Comparison of ENCODE assay signal across 22 cellular contexts in the genomic region with DNA sequence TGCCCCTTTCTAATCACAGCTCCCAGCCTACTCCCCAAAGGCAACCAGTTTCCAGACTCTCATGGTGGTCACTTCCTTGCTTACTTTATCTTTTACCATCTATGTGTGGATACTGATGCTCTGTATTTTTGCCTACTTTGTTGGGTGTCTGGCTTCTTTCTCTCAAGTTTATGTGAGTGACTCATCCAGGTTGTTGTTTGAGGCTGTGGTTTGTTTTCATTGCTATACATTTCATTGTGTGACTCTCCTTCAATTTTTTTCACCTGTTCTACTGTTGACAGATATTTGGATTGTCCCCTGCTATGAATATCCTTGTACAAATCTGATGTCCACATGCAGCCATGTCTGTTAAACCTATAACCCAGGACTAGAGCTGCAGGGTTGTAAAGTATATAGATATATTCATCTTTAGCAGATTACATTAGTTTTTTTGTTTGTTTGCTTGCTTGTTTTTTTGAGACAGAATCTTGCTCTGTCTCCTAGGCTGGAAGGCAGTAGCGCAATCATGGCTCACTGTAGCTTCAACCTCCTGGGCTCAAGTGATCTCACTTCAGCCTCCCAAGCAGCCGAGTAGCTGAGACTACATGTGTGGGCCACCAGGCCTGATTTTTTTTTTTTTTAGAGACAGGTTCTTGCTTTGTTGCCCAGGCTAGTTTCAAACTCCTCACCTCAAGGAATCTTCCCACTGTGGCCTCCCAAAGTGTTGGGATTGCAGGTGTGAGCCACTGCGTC.
DNase-seq lines count a peak whose midpoint lies in the region; ATAC-seq, FAIRE-seq and TF ChIP-seq lines count a peak whose summit lies in the region.
"Had no signal": no experiment of that assay in that cellular context is flagged by ENCODE, and none has a peak within 500 bp of the region (broad histone marks: within the 10 kb centered on the region; RNA-seq: fewer than 3 reads in every experiment).

No MANE protein-coding gene starts in this region.

- no peaks in the 10 kb centered on the region for H3K36me3 Mint-ChIP-seq in MCF 10A (ENCODE audit: insufficient read depth, unreplicated experiment)
- H3K36me3 Mint-ChIP-seq: CD4-positive, CD25-positive, alpha-beta regulatory T cell had no signal

- no peak overlapping the region for H3K4me3 ChIP-seq in breast epithelium
- H3K4me3 ChIP-seq in mesendoderm (ENCODE audit: low read length): no peak overlapping the region
- H3K4me3 ChIP-seq: GM12878, PC-9 had no signal

- H3K23ac ChIP-seq in mesendoderm (ENCODE audit: low read length): no peak overlapping the region

- peaks cover 26% of the 10 kb centered on the region for H3K4me1 Mint-ChIP-seq in MCF 10A (ENCODE audit: insufficient read depth, unreplicated experiment)
- H3K4me1 Mint-ChIP-seq: B cell; CD4-positive, CD25-positive, alpha-beta regulatory T cell had no signal

- no peaks in the 10 kb centered on the region for H3K27me3 Mint-ChIP-seq in MCF 10A (ENCODE audit: insufficient read depth, unreplicated experiment)

- H3K18ac ChIP-seq in mesendoderm (ENCODE audit: low read length): no peak overlapping the region

- peak overlapping the region; percentile 50 for H3K27ac Mint-ChIP-seq in MCF 10A (ENCODE audit: low read depth, unreplicated experiment)
- H3K27ac Mint-ChIP-seq: B cell; CD4-positive, CD25-positive, alpha-beta regulatory T cell had no signal

- H3K56ac ChIP-seq in mesendoderm (ENCODE audit: low read length): no peak overlapping the region

- WGBS in mesendoderm (ENCODE audit: extremely low coverage, insufficient coverage, low lambda C conversion rate): no CpG with 5 or more reads among the region's 3 CpGs

- no peak for TF ChIP-seq POLR2A in breast epithelium (IDR thresholded peaks at IDR 0.05)

- BruUV-seq in MCF 10A (replicated peaks; lab: Mats Ljungman, UMichigan): no TSS peak

- CTCF ChIA-PET in MCF 10A (lab: Yijun Ruan, JAX): interaction anchor here (2.7 kb wide), 1 partner anchor 44 kb away, joined by 15 read pairs; no protein-coding TSS in a partner anchor

- H2BK15ac ChIP-seq in mesendoderm (replicated peaks; ENCODE audit: low read depth): no peak overlapping the region

- H3K9me3 Mint-ChIP-seq in MCF 10A (ENCODE audit: unreplicated experiment): no peaks in the 10 kb centered on the region

- no peaks in the 10 kb centered on the region for H3K4me1 ChIP-seq in breast epithelium
- H3K4me1 ChIP-seq in mesendoderm (ENCODE audit: control insufficient read depth, low read depth, low read length): peaks cover 1% of the 10 kb centered on the region

- TF ChIP-seq CTCF in MCF 10A (IDR thresholded peaks at IDR 0.05; ENCODE audit: unreplicated experiment) (no peak), breast epithelium (IDR thresholded peaks at IDR 0.05) (no peak)

- ATAC-seq in HG02840 (IDR thresholded peaks at IDR 0.05; ENCODE audit: low FRiP score, unreplicated experiment): no peak
- ATAC-seq: GM12878, HepG2, Right ventricle myocardium inferior had no signal

- no peak overlapping the region for H3K4me3 Mint-ChIP-seq in MCF 10A (ENCODE audit: unreplicated experiment)
- H3K4me3 Mint-ChIP-seq: B cell; CD4-positive, CD25-positive, alpha-beta regulatory T cell had no signal

- H3K79me2 ChIP-seq in mesendoderm (ENCODE audit: control insufficient read depth, insufficient read depth, low read length): no peaks in the 10 kb centered on the region

- intact Hi-C loops in MCF 10A (cut with micrococcal nuclease) (no loop called here), breast epithelium (cut with DNase I; ENCODE audit: low total_unique reads) (no loop called here)

- no peak overlapping the region for H2AK5ac ChIP-seq in mesendoderm (ENCODE audit: low read length)

- H3K4me2 ChIP-seq in mesendoderm (ENCODE audit: low read length): no peak overlapping the region
- H3K4me2 ChIP-seq: PC-9, SK-N-SH had no signal

- H3K9me3 ChIP-seq in breast epithelium: no peaks in the 10 kb centered on the region
- H3K9me3 ChIP-seq: SK-N-SH had no signal

- H4K5ac ChIP-seq in mesendoderm (ENCODE audit: low read length): no peak overlapping the region

- H3K9ac ChIP-seq in mesendoderm (ENCODE audit: low read length): no peak overlapping the region
- H3K9ac ChIP-seq: SK-N-SH had no signal

- POLR2A ChIA-PET in MCF 10A (lab: Yijun Ruan, JAX): interaction anchor here (1.2 kb wide), 1 partner anchor 34 kb away, joined by 4 read pairs; no protein-coding TSS in a partner anchor

- H2BK5ac ChIP-seq in mesendoderm (ENCODE audit: low read length): no peak overlapping the region

- DNase-seq in MCF 10A (ENCODE audit: unreplicated experiment): peak; percentile 12
- no peak for DNase-seq in breast epithelium (ENCODE audit: low spot score in 2 of 2)
- DNase-seq in SW480 (ENCODE audit: low spot score): peak; percentile 67
- DNase-seq in mesendoderm: no peak
- peak; percentile 23 for DNase-seq in urothelium cell line (ENCODE audit: low spot score)
- DNase-seq in NCI-H146 (lab: John Stamatoyannopoulos, UW): no peak
- DNase-seq in OCI-M2 (lab: John Stamatoyannopoulos, UW; ENCODE audit: unreplicated experiment): no peak
- DNase-seq: CD4-positive, CD25-positive, alpha-beta regulatory T cell; DMS79 treated with DMSO at 0.1 percent for 48 hours; GDM1; NCI-H187 treated with DMSO at 0.1 percent for 48 hours; NCI-H446; SK-N-SH had no signal

- H3K27ac ChIP-seq in breast epithelium: no peak overlapping the region
- no peak overlapping the region for H3K27ac ChIP-seq in mesendoderm (ENCODE audit: low read depth, low read length)
- H3K27ac ChIP-seq: 22Rv1, PC-9 had no signal

- no peak overlapping the region for H4K8ac ChIP-seq in mesendoderm (ENCODE audit: low read depth, low read length)

- H3K27me3 ChIP-seq in breast epithelium: no peaks in the 10 kb centered on the region
- no peaks in the 10 kb centered on the region for H3K27me3 ChIP-seq in mesendoderm (ENCODE audit: insufficient read depth, low read length, poor library complexity)

- H2BK120ac ChIP-seq in mesendoderm (ENCODE audit: low read depth, low read length): peak overlapping the region; percentile 38

- H3K36me3 ChIP-seq in breast epithelium (no peaks in the 10 kb centered on the region), mesendoderm (ENCODE audit: control insufficient read depth, insufficient read depth, low read length) (no peaks in the 10 kb centered on the region)

- no peak for FAIRE-seq in urothelium cell line (lab: Jason Lieb, UNC)
- FAIRE-seq: GM12878, GM18507, H1, HepG2 had no signal

- no peaks in the 10 kb centered on the region for H3K79me1 ChIP-seq in mesendoderm (ENCODE audit: low read length)

- H3K4ac ChIP-seq in mesendoderm (ENCODE audit: low read depth, low read length): no peak overlapping the region

Comparison
In these comparisons a context has a peak if more than half of its experiments do, and no peak if none do; other contexts are left out.
1. DNase-seq: peak in MCF 10A (single experiment), SW480 (single experiment) and urothelium cell line (single experiment); none in breast epithelium (0 of 2), mesendoderm (single experiment), NCI-H146 (single experiment) and OCI-M2 (single experiment).